Comparison of ENCODE assay signal across 29 cellular contexts in the genomic region with DNA sequence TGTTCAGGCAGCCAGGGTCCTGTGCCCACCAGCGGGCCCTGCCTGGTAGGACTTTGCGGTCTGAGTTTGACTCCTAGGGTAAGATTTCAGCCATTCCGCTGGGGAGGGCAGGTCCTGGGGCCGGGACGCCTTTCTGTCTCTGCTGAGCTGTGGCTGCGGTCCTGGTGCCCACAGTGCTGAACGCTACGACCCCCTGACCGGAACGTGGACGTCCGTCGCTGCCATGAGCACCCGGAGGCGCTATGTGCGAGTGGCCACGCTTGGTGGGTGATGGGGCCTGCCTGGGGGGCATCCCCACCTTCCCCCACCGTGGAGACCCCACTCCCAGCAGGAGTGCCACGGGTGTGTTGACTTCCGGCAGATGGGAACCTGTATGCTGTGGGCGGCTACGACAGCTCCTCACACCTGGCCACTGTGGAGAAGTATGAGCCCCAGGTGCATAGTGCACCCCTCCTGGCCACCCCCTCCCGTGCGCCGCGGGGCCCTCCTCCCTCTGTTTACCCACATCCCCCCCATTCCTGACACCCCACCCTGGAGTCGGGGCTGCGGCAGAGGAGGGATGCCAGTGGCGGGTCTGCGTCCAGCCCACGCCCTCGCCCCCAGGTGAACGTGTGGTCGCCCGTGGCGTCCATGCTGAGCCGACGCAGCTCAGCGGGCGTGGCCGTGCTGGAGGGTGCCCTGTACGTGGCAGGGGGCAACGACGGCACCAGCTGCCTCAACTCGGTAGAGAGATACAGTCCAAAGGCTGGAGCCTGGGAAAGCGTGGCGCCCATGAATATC. TPM values are rescaled to one million over a fixed set of nuclear protein-coding genes. Genes with fewer than 3 reads are reported as not detected.
"Had no signal": no experiment of that assay in that cellular context is flagged by ENCODE, and none has a peak within 500 bp of the region (broad histone marks: within the 10 kb centered on the region; RNA-seq: fewer than 3 reads in every experiment).

No MANE protein-coding gene starts in this region.

- ATAC-seq: foreskin keratinocyte; naive thymus-derived CD4-positive, alpha-beta T cell; pancreas; sciatic nerve; stimulated activated naive B cell treated with anti-CD40 and anti-IgM and Interleukin-4, amounts not matched to agents 10 μg/mL and 1 μg/mL and 100 μg/mL, for 72 hours; stimulated activated naive CD8-positive, alpha-beta T cell treated with anti-CD3 and anti-CD28 coated beads, Interleukin-15, amount 100 ng/mL, for 72 hours; upper lobe of right lung had no signal

- H3K9me3 Mint-ChIP-seq: endodermal cell; stimulated activated naive B cell treated with anti-CD40 and anti-IgM and Interleukin-4, amounts not matched to agents 10 μg/mL and 1 μg/mL and 100 μg/mL, for 72 hours; stimulated activated naive CD8-positive, alpha-beta T cell treated with anti-CD3 and anti-CD28 coated beads, Interleukin-15, amount 100 ng/mL, for 72 hours had no signal

- H3K27me3 ChIP-seq: pancreas, testis, upper lobe of right lung, vagina had no signal

- H3K4me3 Mint-ChIP-seq: endodermal cell; stimulated activated naive B cell treated with anti-CD40 and anti-IgM and Interleukin-4, amounts not matched to agents 10 μg/mL and 1 μg/mL and 100 μg/mL, for 72 hours; stimulated activated naive CD8-positive, alpha-beta T cell treated with anti-CD3 and anti-CD28 coated beads, Interleukin-15, amount 100 ng/mL, for 72 hours had no signal

- H3K4me1 Mint-ChIP-seq: endodermal cell had no signal

- H3K27ac Mint-ChIP-seq: endodermal cell; naive thymus-derived CD4-positive, alpha-beta T cell; progenitor cell of endocrine pancreas; stimulated activated naive B cell treated with anti-CD40 and anti-IgM and Interleukin-4, amounts not matched to agents 10 μg/mL and 1 μg/mL and 100 μg/mL, for 72 hours; stimulated activated naive CD8-positive, alpha-beta T cell treated with anti-CD3 and anti-CD28 coated beads, Interleukin-15, amount 100 ng/mL, for 72 hours had no signal

- H3K27ac ChIP-seq: coronary artery, foreskin keratinocyte, pancreas, spleen, testis, tibial nerve, upper lobe of right lung, vagina had no signal

- H3K9me3 ChIP-seq: pancreas, spleen, testis, tibial nerve, upper lobe of right lung, vagina had no signal

- DNase-seq: effector CD4-positive, alpha-beta T cell; endodermal cell; erythroblast; foreskin keratinocyte; head of caudate nucleus; hippocampal formation; naive thymus-derived CD4-positive, alpha-beta T cell; nucleus accumbens; spleen; stimulated activated CD4-positive, alpha-beta T cell treated with anti-CD3 and anti-CD28 coated beads, Interleukin-15, amount 100 ng/mL, for 24 hours; stimulated activated CD4-positive, alpha-beta T cell treated with anti-CD3 and anti-CD28 coated beads, Interleukin-1b, Interleukin-23, amount 100 ng/mL, for 48 hours; stimulated activated CD4-positive, alpha-beta T cell treated with anti-CD3 and anti-CD28 coated beads, Interleukin-4, amount 100 ng/mL, for 4 hours; stimulated activated naive B cell treated with anti-CD40 and anti-IgM and Interleukin-4, amounts not matched to agents 10 μg/mL and 1 μg/mL and 100 μg/mL, for 72 hours; stimulated activated naive CD8-positive, alpha-beta T cell treated with anti-CD3 and anti-CD28 coated beads, Interleukin-15, amount 100 ng/mL, for 72 hours; testis; upper lobe of right lung had no signal

- H3K36me3 ChIP-seq: pancreas, upper lobe of right lung had no signal

- H3K4me3 ChIP-seq: coronary artery, pancreas, spleen, testis, tibial nerve, upper lobe of right lung, vagina had no signal

- FAIRE-seq: endothelial cell of umbilical vein, pancreas had no signal

RNA-seq across cellular contexts. Expression of a gene that starts 2.3 kb away (rescaled TPM):
- total RNA-seq: skeletal muscle tissue had no signal

RNA-seq across cellular contexts. Expression of a gene that starts 18.0 kb away (rescaled TPM):
- total RNA-seq: dermis microvascular lymphatic vessel endothelial cell; endodermal cell; endothelial cell of umbilical vein; foreskin keratinocyte; kidney epithelial cell; lung microvascular endothelial cell; mesenteric fat pad; naive thymus-derived CD4-positive, alpha-beta T cell; progenitor cell of endocrine pancreas; sciatic nerve; vagina had no signal
- polyA plus RNA-seq: endothelial cell of umbilical vein; foreskin keratinocyte; naive thymus-derived CD4-positive, alpha-beta T cell; neural cell had no signal
